In genomic region chr22:41524283-41524682, GRCh38 we compare ENCODE assay signal across 9 cellular contexts. TPM values are rescaled to one million over a fixed set of nuclear protein-coding genes. Genes with fewer than 3 reads are reported as not detected.
A peak's percentile ranks its signal among the peaks of the same experiment; 100 is the strongest.
DNase-seq lines count a peak whose midpoint lies in the region; ATAC-seq and TF ChIP-seq lines count a peak whose summit lies in the region.
"Had no signal": no experiment of that assay in that cellular context is flagged by ENCODE, and none has a peak within 500 bp of the region (broad histone marks: within the 10 kb centered on the region; RNA-seq: fewer than 3 reads in every experiment).

No MANE protein-coding gene starts in this region.

- H3K27ac Mint-ChIP-seq in CD14-positive monocyte (peak overlapping the region in 6 of 7 donors; percentile 33 to 86 (median 73)), activated B cell treated with CpG ODN at 0.5 μM for 24 hours (peak overlapping the region; percentile 46)

- ATAC-seq in activated B cell treated with CpG ODN at 0.5 μM for 24 hours (ENCODE audit: low read depth): no peak
- no peak for ATAC-seq in HG03378 (IDR thresholded peaks at IDR 0.05; ENCODE audit: unreplicated experiment)

- TF ChIP-seq CTCF in CD14-positive monocyte (IDR thresholded peaks at IDR 0.05) (no peak), activated B cell treated with CpG ODN at 0.5 μM for 24 hours (IDR thresholded peaks at IDR 0.05) (no peak), fibroblast of mammary gland (conservative IDR thresholded peaks at IDR 0.05; ENCODE audit: control insufficient read depth, insufficient read depth, low read depth, low read length) (no peak), GM13977 (IDR thresholded peaks at IDR 0.05; ENCODE audit: extremely low read depth, insufficient read depth, missing control alignments) (no peak)

- CTCF ChIA-PET in activated B cell treated with CpG ODN at 0.5 μM for 24 hours (lab: Charles Lee): interaction anchor here (6.2 kb wide), 1 partner anchor 122 kb away, joined by 111 read pairs; no protein-coding TSS in a partner anchor

- H3K27me3 Mint-ChIP-seq in CD14-positive monocyte (ENCODE audit: low read depth in 3 of 3): peaks cover 0 to 6% (median 0%) of the 10 kb centered on the region in 3 donors
- no peaks in the 10 kb centered on the region for H3K27me3 Mint-ChIP-seq in activated B cell treated with CpG ODN at 0.5 μM for 24 hours

- intact Hi-C loops in CD14-positive monocyte (cut with micrococcal nuclease) (no loop called here), activated B cell treated with CpG ODN at 0.5 μM for 24 hours (cut with micrococcal nuclease) (no loop called here)

- in situ Hi-C loops in GM13977 (cut with MboI; ENCODE audit: low pct_unique_long_range_greater_than_20kb, low sequenced_read_pairs, unreplicated experiment): no loop called here

- POLR2A ChIA-PET in activated B cell treated with CpG ODN at 0.5 μM for 24 hours (lab: Charles Lee): interaction anchor here (0.5 to 2.5 kb wide), 6 partner anchors 46 to 1478 kb away, joined by 3 to 7 read pairs (median 6); partner anchors contain the start of genes ACO2, PHF5A and TOB2

- peaks cover 8% of the 10 kb centered on the region for H3K4me1 Mint-ChIP-seq in CD14-positive monocyte
- peaks cover 19% of the 10 kb centered on the region for H3K4me1 Mint-ChIP-seq in activated B cell treated with CpG ODN at 0.5 μM for 24 hours

- H3K9me3 Mint-ChIP-seq in CD14-positive monocyte (no peaks in the 10 kb centered on the region), activated B cell treated with CpG ODN at 0.5 μM for 24 hours (no peaks in the 10 kb centered on the region)

- H3K4me3 Mint-ChIP-seq in CD14-positive monocyte (no peak overlapping the region), activated B cell treated with CpG ODN at 0.5 μM for 24 hours (no peak overlapping the region)

- peaks cover 64 to 88% of the 10 kb centered on the region in 2 donors for H3K36me3 Mint-ChIP-seq in CD14-positive monocyte
- peaks cover 77% of the 10 kb centered on the region for H3K36me3 Mint-ChIP-seq in activated B cell treated with CpG ODN at 0.5 μM for 24 hours (ENCODE audit: low read depth)

- no peak overlapping the region for H3K4me3 ChIP-seq in fibroblast of mammary gland (ENCODE audit: control insufficient read depth, low read depth, low read length)

- DNase-seq in CD14-positive monocyte (ENCODE audit: low spot score) (no peak), activated B cell treated with CpG ODN at 0.5 μM for 24 hours (no peak), fibroblast of mammary gland (ENCODE audit: low read depth) (peak; percentile 65), pons (ENCODE audit: low spot score) (peak; percentile 57), NCI-H2029 (lab: John Stamatoyannopoulos, UW) (no peak), T1000 (lab: John Stamatoyannopoulos, UW) (no peak), GM13977 (ENCODE audit: low spot score) (no peak)
- DNase-seq: NCI-H2081 had no signal

RNA-seq across cellular contexts. Expression of gene POLR3H, which starts 20.0 kb away (rescaled TPM):
- polyA plus RNA-seq in CD14-positive monocyte: 10 to 100 TPM; 10.4 to 19.0 TPM
- 39.0 and 43.9 TPM in 2 replicates for total RNA-seq in activated B cell treated with CpG ODN at 0.5 μM for 24 hours

RNA-seq across cellular contexts. Expression of gene CSDC2, which starts 36.5 kb away (rescaled TPM):
- not detected for polyA plus RNA-seq in CD14-positive monocyte
- total RNA-seq in activated B cell treated with CpG ODN at 0.5 μM for 24 hours: not detected in 2 replicates

RNA-seq across cellular contexts. Expression of gene ACO2, which starts 55.4 kb away (rescaled TPM):
- 10 to 100 TPM; 64.2 to 75.8 TPM for polyA plus RNA-seq in CD14-positive monocyte
- 152 and 153 TPM in 2 replicates for total RNA-seq in activated B cell treated with CpG ODN at 0.5 μM for 24 hours

RNA-seq across cellular contexts. Expression of gene PHF5A, which starts 55.8 kb away (rescaled TPM):
- polyA plus RNA-seq in CD14-positive monocyte: 10 to 100 TPM; 22.0 to 26.3 TPM
- 47.4 and 54.0 TPM in 2 replicates for total RNA-seq in activated B cell treated with CpG ODN at 0.5 μM for 24 hours

Comparison
In these comparisons a context has a peak if more than half of its experiments do, and no peak if none do; other contexts are left out.
1. DNase-seq: peak in fibroblast of mammary gland (single experiment) and pons (single experiment); none in CD14-positive monocyte (single experiment), activated B cell treated with CpG ODN at 0.5 μM for 24 hours (single experiment), NCI-H2029 (single experiment), T1000 (single experiment) and GM13977 (single experiment).